1 cellular context compared by ENCODE assay signal in the genomic region with DNA sequence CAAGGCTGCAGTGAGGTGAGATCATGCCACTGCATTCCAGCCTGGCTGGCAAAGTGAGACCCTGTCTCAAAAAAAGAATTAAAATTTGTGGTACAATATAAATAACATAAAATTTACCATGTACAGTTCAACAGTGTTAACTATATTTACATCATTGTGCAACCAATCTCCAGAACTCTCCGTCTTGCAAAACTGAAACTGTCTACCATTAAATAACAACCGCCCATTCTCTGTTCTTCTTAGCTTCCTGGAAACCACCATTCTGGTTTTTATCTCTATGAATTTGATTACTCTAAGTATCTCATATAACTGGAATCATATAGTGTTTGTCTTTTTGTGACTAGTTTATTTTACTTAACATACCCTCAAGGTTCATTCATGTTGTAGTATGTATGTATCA.
TF ChIP-seq lines count a peak whose summit lies in the region.

No MANE protein-coding gene starts in this region.

TF ChIP-seq in SK-N-SH treated with all-trans-retinoic acid at 6 μM for 48 hours, 23 proteins besides CTCF, POLR2A, EP300 and RAD21 (continued from another document):
- TF ChIP-seq BACH2 (CRISPR knock-in tag; IDR thresholded peaks at IDR 0.05; ENCODE audit: borderline replicate concordance): no peak
- TF ChIP-seq TCF4 (CRISPR knock-in tag; IDR thresholded peaks at IDR 0.05; ENCODE audit: borderline replicate concordance): no peak
- TF ChIP-seq ARNTL (CRISPR knock-in tag; IDR thresholded peaks at IDR 0.05; ENCODE audit: borderline replicate concordance, low read depth): no peak
